9 cellular contexts compared by ENCODE assay signal in genomic region chr3:127747751-127748521, GRCh38.
DNase-seq lines count a peak whose midpoint lies in the region; ATAC-seq and TF ChIP-seq lines count a peak whose summit lies in the region.
"Had no signal": no experiment of that assay in that cellular context is flagged by ENCODE, and none has a peak within 500 bp of the region (broad histone marks: within the 10 kb centered on the region; RNA-seq: fewer than 3 reads in every experiment).

No MANE protein-coding gene starts in this region.

- H3K9me3 ChIP-seq in SJSA1 (replicated peaks) (no peaks in the 10 kb centered on the region), stomach (no peaks in the 10 kb centered on the region)

- TF ChIP-seq CTCF in HFF-Myc (IDR thresholded peaks at IDR 0.05; ENCODE audit: low read depth, low read length, missing control alignments) (no peak), stomach (IDR thresholded peaks at IDR 0.05) (peak in 3 of 7 experiments; percentile 26 to 44 (median 29))

- no peak for ATAC-seq in HG02981 (IDR thresholded peaks at IDR 0.05; ENCODE audit: unreplicated experiment)

- H3K4me3 ChIP-seq in HFF-Myc (replicated peaks; ENCODE audit: low read depth, low read length) (no peak overlapping the region), SJSA1 (no peak overlapping the region), stomach (no peak overlapping the region)

- TF ChIP-seq EP300 in stomach (IDR thresholded peaks at IDR 0.05): no peak

- intact Hi-C loops in cardiac septum (cut with DNase I) (loop anchor here (1.0 to 5.0 kb wide), 3 partner anchors 36 to 75 kb away; partner anchors contain the start of gene MGLL), stomach (cut with DNase I; ENCODE audit: low total_unique reads) (no loop called here)

- H3K27ac ChIP-seq in SJSA1 (peak overlapping the region; percentile 67), stomach (peak overlapping the region; percentile 73 to 82 (median 80))

- H3K27me3 ChIP-seq in SJSA1 (replicated peaks) (no peaks in the 10 kb centered on the region), stomach (no peaks in the 10 kb centered on the region)

- WGBS in stomach, 5 donors: 15 to 33% (median 23%) methylated on average over 16 of the region's 16 CpGs

- no peak for TF ChIP-seq POLR2A in stomach (IDR thresholded peaks at IDR 0.05)

- H3K4me1 ChIP-seq in SJSA1 (replicated peaks): peaks cover 61% of the 10 kb centered on the region
- H3K4me1 ChIP-seq in stomach: peaks cover 34 to 83% (median 53%) of the 10 kb centered on the region in 4 donors

- DNase-seq in HFF-Myc (ENCODE audit: extremely low read depth, low read depth) (peak; percentile 42), SJSA1 (ENCODE audit: low read depth in 1 of 2, low spot score in 2 of 2) (peak; percentile 92 to 98), cardiac septum (ENCODE audit: low spot score) (peak; percentile 82), stomach (peak; percentile 77), inferior parietal cortex (ENCODE audit: extremely low spot score) (no peak), HuH-7 (ENCODE audit: low spot score) (no peak), HuH-7.5 (ENCODE audit: low spot score) (no peak)
- DNase-seq: activated CD4-positive, alpha-beta memory T cell treated with anti-CD3 and anti-CD28 coated beads, Interleukin-2, amount 10 ng/mL, durations not matched to agents 7 days and 5 days had no signal

- H3K36me3 ChIP-seq in SJSA1 (no peaks in the 10 kb centered on the region), stomach (no peaks in the 10 kb centered on the region)

Comparison
In these comparisons a context has a peak if more than half of its experiments do, and no peak if none do; other contexts are left out.
1. DNase-seq: peak in HFF-Myc (single experiment), SJSA1 (2 of 2), cardiac septum (single experiment) and stomach (single experiment); none in inferior parietal cortex (single experiment), HuH-7 (single experiment) and HuH-7.5 (single experiment).